ENCODE assay signal across 26 cellular contexts in genomic region chr6:140289186-140289585, GRCh38.
"Had no signal": no experiment of that assay in that cellular context is flagged by ENCODE, and none has a peak within 500 bp of the region (broad histone marks: within the 10 kb centered on the region; RNA-seq: fewer than 3 reads in every experiment).

No MANE protein-coding gene starts in this region.

- H3K4me2 ChIP-seq: hepatocyte had no signal

- H3K4me3 ChIP-seq: coronary artery, dorsolateral prefrontal cortex, esophagus squamous epithelium, gastroesophageal sphincter, heart left ventricle, hepatocyte, left lung, lower lobe of right lung, mucosa of descending colon had no signal

- DNase-seq: dermis blood vessel endothelial cell; dorsolateral prefrontal cortex; effector CD4-positive, alpha-beta T cell; effector memory CD4-positive, alpha-beta T cell; erythroblast; esophagus squamous epithelium; foreskin keratinocyte; heart left ventricle; hypothalamus; immature natural killer cell; islet precursor cell; kidney; kidney glomerular epithelial cell; left lung; left ventricle myocardium superior; lower lobe of right lung; mesenchymal stem cell; mucosa of descending colon had no signal

- H3K27me3 ChIP-seq: dorsolateral prefrontal cortex, esophagus squamous epithelium, foreskin keratinocyte, gastroesophageal sphincter, heart left ventricle, hepatocyte, left lung had no signal

- H3K27ac Mint-ChIP-seq: immature natural killer cell, mesothelial cell of epicardium had no signal

- H3K36me3 ChIP-seq: esophagus squamous epithelium, gastroesophageal sphincter, heart left ventricle, left lung, lower lobe of right lung had no signal

- FAIRE-seq: colon, frontal cortex, kidney had no signal

- H3K4me1 Mint-ChIP-seq: immature natural killer cell, mesothelial cell of epicardium had no signal

- H3K4me1 ChIP-seq: esophagus squamous epithelium, gastroesophageal sphincter, left lung, lower lobe of right lung had no signal

- H3K4me3 Mint-ChIP-seq: immature natural killer cell, mesothelial cell of epicardium had no signal

- H3K79me2 ChIP-seq: hepatocyte had no signal

- ATAC-seq: esophagus mucosa, foreskin keratinocyte, gastroesophageal sphincter, heart left ventricle, left lung, left ventricle myocardium superior, mucosa of descending colon had no signal

- H3K9me3 ChIP-seq: esophagus squamous epithelium, gastroesophageal sphincter, left lung, lower lobe of right lung, mucosa of descending colon had no signal

- H3K27ac ChIP-seq: coronary artery, dorsolateral prefrontal cortex, epithelial cell of prostate, esophagus squamous epithelium, foreskin keratinocyte, gastroesophageal sphincter, heart left ventricle, hepatocyte, left lung, lower lobe of right lung had no signal

- H2AFZ ChIP-seq: hepatocyte had no signal

- H3K36me3 Mint-ChIP-seq: immature natural killer cell had no signal
